In genomic region chr17:58757162-58757613, GRCh38 we compare ENCODE assay signal across 9 cellular contexts. TPM values are rescaled to one million over a fixed set of nuclear protein-coding genes. Genes with fewer than 3 reads are reported as not detected.
A peak's percentile ranks its signal among the peaks of the same experiment; 100 is the strongest.
DNase-seq lines count a peak whose midpoint lies in the region; ATAC-seq and TF ChIP-seq lines count a peak whose summit lies in the region.
"Had no signal": no experiment of that assay in that cellular context is flagged by ENCODE, and none has a peak within 500 bp of the region (broad histone marks: within the 10 kb centered on the region; RNA-seq: fewer than 3 reads in every experiment).

No MANE protein-coding gene starts in this region.

- H3K4me3 Mint-ChIP-seq in Calu3 (ENCODE audit: low read depth, unreplicated experiment) (peak overlapping the region; percentile 73), IgD-negative memory B cell (peak overlapping the region; percentile 84 to 96 (median 91))

- H3K4me1 Mint-ChIP-seq in Calu3 (ENCODE audit: low read depth, unreplicated experiment), result peaks cover 10% of the 10 kb centered on the region
- H3K4me1 Mint-ChIP-seq in IgD-negative memory B cell, result peaks cover 5 to 14% (median 9%) of the 10 kb centered on the region in 3 donors

- TF ChIP-seq EP300 in neural cell (conservative IDR thresholded peaks at IDR 0.05; ENCODE audit: poor library complexity, severe bottlenecking), result no peak

- H3F3A ChIP-seq in neural cell (ENCODE audit: insufficient read depth, low read length, poor library complexity, severe bottlenecking), result peaks cover 3% of the 10 kb centered on the region

- peak overlapping the region in 2 of 3 donors; percentile 64 to 72 for H3K4me3 ChIP-seq in breast epithelium
- H3K4me3 ChIP-seq in neural cell (ENCODE audit: low read length), result peak overlapping the region; percentile 93

- peak overlapping the region; percentile 93 for H3K9ac ChIP-seq in neural cell (ENCODE audit: low read length)

- H3K36me3 Mint-ChIP-seq in Calu3 (ENCODE audit: insufficient read depth, unreplicated experiment) (peaks cover 12% of the 10 kb centered on the region), IgD-negative memory B cell (peaks cover 3% of the 10 kb centered on the region)

- H3K9me3 ChIP-seq in breast epithelium (no peaks in the 10 kb centered on the region), neural cell (ENCODE audit: low read length) (no peaks in the 10 kb centered on the region)
- H3K9me3 ChIP-seq: esophagus squamous epithelium, thyroid gland had no signal

- no peaks in the 10 kb centered on the region for H3K9me3 Mint-ChIP-seq in Calu3 (ENCODE audit: low read depth, unreplicated experiment)
- H3K9me3 Mint-ChIP-seq in IgD-negative memory B cell, result peaks cover 0 to 6% (median 0%) of the 10 kb centered on the region in 3 donors

- H3K27me3 Mint-ChIP-seq in Calu3 (ENCODE audit: unreplicated experiment) (peaks cover 44% of the 10 kb centered on the region), IgD-negative memory B cell (peaks cover 41% of the 10 kb centered on the region)

- TF ChIP-seq POLR2A in breast epithelium (IDR thresholded peaks at IDR 0.05), result no peak

- intact Hi-C loops in Calu3 (cut with micrococcal nuclease; ENCODE audit: unreplicated experiment) (no loop called here), breast epithelium (cut with DNase I; ENCODE audit: low total_unique reads) (no loop called here)

- H3K27me3 ChIP-seq in breast epithelium, result peaks cover 0 to 11% of the 10 kb centered on the region in 2 donors
- no peaks in the 10 kb centered on the region for H3K27me3 ChIP-seq in neural cell (ENCODE audit: insufficient read depth, low read depth, low read length)

- H3K4me2 ChIP-seq in neural cell (ENCODE audit: low read length), result peak overlapping the region; percentile 99

- H2AFZ ChIP-seq in neural cell (ENCODE audit: low read depth, low read length), result peak overlapping the region; percentile 49

- H3K9me2 ChIP-seq in neural cell (ENCODE audit: insufficient read depth, low read length), result no peaks in the 10 kb centered on the region

- H3K36me3 ChIP-seq in breast epithelium (no peaks in the 10 kb centered on the region), neural cell (ENCODE audit: insufficient read depth, low read length) (no peaks in the 10 kb centered on the region)
- H3K36me3 ChIP-seq: esophagus squamous epithelium, thyroid gland had no signal

- no TSS peak for BruUV-seq in Calu3 (replicated peaks; lab: Mats Ljungman, UMichigan)

- peaks cover 41% of the 10 kb centered on the region for H3K79me2 ChIP-seq in neural cell (replicated peaks; ENCODE audit: insufficient read depth, low read length)

- ATAC-seq in HG02884 (IDR thresholded peaks at IDR 0.05; ENCODE audit: unreplicated experiment), result no peak
- ATAC-seq in GM18519 (IDR thresholded peaks at IDR 0.05; ENCODE audit: low FRiP score, unreplicated experiment), result no peak

- no peak overlapping the region for H3K27ac Mint-ChIP-seq in Calu3 (ENCODE audit: unreplicated experiment)
- H3K27ac Mint-ChIP-seq in IgD-negative memory B cell, result peak overlapping the region in 1 of 3 donors; percentile 89

- peak; percentile 3 for TF ChIP-seq RAD21 in neural cell (conservative IDR thresholded peaks at IDR 0.05)

- H4K20me1 ChIP-seq in neural cell (ENCODE audit: insufficient read depth), result peaks cover 4% of the 10 kb centered on the region

- DNase-seq in Calu3 (no peak), breast epithelium (ENCODE audit: low spot score in 2 of 2) (no peak), glomerular visceral epithelial cell (ENCODE audit: extremely low spot score) (no peak)
- DNase-seq: esophagus squamous epithelium had no signal

- no peaks in the 10 kb centered on the region for H3K4me1 ChIP-seq in breast epithelium

- H3K27ac ChIP-seq in breast epithelium, result no peak overlapping the region
- H3K27ac ChIP-seq in neural cell (ENCODE audit: low read length), result peak overlapping the region; percentile 89
- H3K27ac ChIP-seq: esophagus squamous epithelium, thyroid gland had no signal

- CTCF ChIA-PET in Calu3 (lab: Charles Lee), result no interaction called here

- no peak for TF ChIP-seq CTCF in Calu3 (IDR thresholded peaks at IDR 0.05; ENCODE audit: unreplicated experiment)
- no peak for TF ChIP-seq CTCF in breast epithelium (IDR thresholded peaks at IDR 0.05)
- TF ChIP-seq CTCF in neural cell (IDR thresholded peaks at IDR 0.05; ENCODE audit: poor library complexity, severe bottlenecking), result no peak

TF ChIP-seq in neural cell, 6 proteins besides CTCF, POLR2A, EP300 and RAD21:
- TF ChIP-seq MXI1 (conservative IDR thresholded peaks at IDR 0.05; ENCODE audit: poor library complexity, severe bottlenecking) (no peak), SMC3 (conservative IDR thresholded peaks at IDR 0.05; ENCODE audit: poor library complexity) (no peak), TAF1 (IDR thresholded peaks at IDR 0.05; ENCODE audit: low read depth) (no peak), EZH2 (IDR thresholded peaks at IDR 0.05; ENCODE audit: borderline replicate concordance, insufficient read depth, low read length, poor library complexity, severe bottlenecking) (no peak), REST (IDR thresholded peaks at IDR 0.05; ENCODE audit: borderline replicate concordance) (no peak), POLR2AphosphoS5 (IDR thresholded peaks at IDR 0.05) (no peak)

RNA-seq across cellular contexts. Expression of gene PPM1E, which starts 1.5 kb away (rescaled TPM):
- total RNA-seq in Calu3 (2022) (0.07 and 0.09 TPM in 2 replicates), breast epithelium (under 1 TPM; under 0.01 to 0.44 (median 0.16) TPM)
- polyA plus RNA-seq in IgD-negative memory B cell (not detected), neural cell (31.9 and 39.5 TPM in 2 replicates)
- 61.1 and 67.3 TPM in 2 replicates for polyA minus RNA-seq in neural cell
